ENCODE assay signal across 12 cellular contexts in genomic region chr3:71416868-71417267, GRCh38.
A peak's percentile ranks its signal among the peaks of the same experiment; 100 is the strongest.
DNase-seq lines count a peak whose midpoint lies in the region; ATAC-seq and TF ChIP-seq lines count a peak whose summit lies in the region.
"Had no signal": no experiment of that assay in that cellular context is flagged by ENCODE, and none has a peak within 500 bp of the region (broad histone marks: within the 10 kb centered on the region; RNA-seq: fewer than 3 reads in every experiment).

No MANE protein-coding gene starts in this region.

- H3K27me3 ChIP-seq in cardiac muscle cell (no peaks in the 10 kb centered on the region), heart right ventricle (no peaks in the 10 kb centered on the region), upper lobe of right lung (no peaks in the 10 kb centered on the region), heart left ventricle (no peaks in the 10 kb centered on the region)
- H3K27me3 ChIP-seq: pancreas had no signal

- no peaks in the 10 kb centered on the region for H3K27me3 Mint-ChIP-seq in T-cell

- peak overlapping the region in 2 of 3 donors; percentile 14 to 64 for H3K4me3 Mint-ChIP-seq in T-cell

- TF ChIP-seq POLR2A in heart left ventricle (IDR thresholded peaks at IDR 0.05): no peak

- peaks cover 0 to 3% (median 0%) of the 10 kb centered on the region in 3 donors for H3K9me3 Mint-ChIP-seq in T-cell

- WGBS in heart right ventricle, 2 donors: 89 to 92% methylated on average over 8 of the region's 8 CpGs
- 86 to 93% (median 92%) methylated on average over 8 of the region's 8 CpGs for WGBS in heart left ventricle, 4 donors

- peak in 1 of 2 donors; percentile 42 for DNase-seq in cardiac muscle cell (ENCODE audit: low read depth in 1 of 2, low spot score in 1 of 2)
- no peak for DNase-seq in heart right ventricle
- peak in 30 of 34 experiments; percentile 16 to 69 (median 48) for DNase-seq in T-cell
- DNase-seq in fibroblast of villous mesenchyme (ENCODE audit: low read depth): no peak
- no peak for DNase-seq in upper lobe of right lung
- DNase-seq in GOT3 (lab: John Stamatoyannopoulos, UW): no peak
- DNase-seq in heart left ventricle: no peak
- no peak for DNase-seq in NK-92 (lab: John Stamatoyannopoulos, UW; ENCODE audit: unreplicated experiment)
- DNase-seq: activated CD8-positive, alpha-beta memory T cell treated with anti-CD3 and anti-CD28 coated beads, Interleukin-2, amount 50 U/mL, for 4 hours; NCI-H2107; pancreas had no signal

- H3K36me3 ChIP-seq in cardiac muscle cell (no peaks in the 10 kb centered on the region), heart right ventricle (no peaks in the 10 kb centered on the region), upper lobe of right lung (no peaks in the 10 kb centered on the region), heart left ventricle (no peaks in the 10 kb centered on the region)
- H3K36me3 ChIP-seq: pancreas, thoracic aorta had no signal

- ATAC-seq in heart right ventricle (no peak), T-cell (replicated peaks in 1 of 4) (peak; percentile 63 to 71 (median 66)), upper lobe of right lung (peak; percentile 86), heart left ventricle (no peak)

- peak overlapping the region; percentile 72 to 95 for H3K27ac Mint-ChIP-seq in T-cell

- H3K4me1 ChIP-seq in cardiac muscle cell (ENCODE audit: low read depth) (peaks cover 23% of the 10 kb centered on the region), heart right ventricle (peaks cover 0 to 22% (median 4%) of the 10 kb centered on the region in 9 donors), upper lobe of right lung (no peaks in the 10 kb centered on the region), heart left ventricle (peaks cover 0 to 12% (median 0%) of the 10 kb centered on the region in 12 donors)

- TF ChIP-seq CTCF in cardiac muscle cell (IDR thresholded peaks at IDR 0.05; ENCODE audit: low read depth, low read length) (peak; percentile 7), heart right ventricle (IDR thresholded peaks at IDR 0.05) (no peak), fibroblast of villous mesenchyme (IDR thresholded peaks at IDR 0.05; ENCODE audit: insufficient read depth, low read depth, low read length) (peak; percentile 16), upper lobe of right lung (IDR thresholded peaks at IDR 0.05) (peak; percentile 19), heart left ventricle (IDR thresholded peaks at IDR 0.05) (peak in 1 of 12 donors; percentile 5)

- CTCF ChIA-PET in T-cell (lab: Charles Lee): interaction anchor here (0.8 to 2.1 kb wide), 10 partner anchors 9 to 409 kb away, joined by 3 to 7 read pairs (median 3); no protein-coding TSS in a partner anchor

- intact Hi-C loops in heart right ventricle (cut with DNase I) (no loop called here), upper lobe of right lung (cut with DNase I) (no loop called here), heart left ventricle (cut with DNase I) (no loop called here)

- no peaks in the 10 kb centered on the region for H3K9me3 ChIP-seq in cardiac muscle cell (ENCODE audit: low read depth)
- no peaks in the 10 kb centered on the region for H3K9me3 ChIP-seq in heart right ventricle
- no peaks in the 10 kb centered on the region for H3K9me3 ChIP-seq in upper lobe of right lung
- no peaks in the 10 kb centered on the region for H3K9me3 ChIP-seq in heart left ventricle
- H3K9me3 ChIP-seq: pancreas, thoracic aorta had no signal

- H3K4me3 ChIP-seq in cardiac muscle cell: no peak overlapping the region
- H3K4me3 ChIP-seq in heart right ventricle: no peak overlapping the region
- no peak overlapping the region for H3K4me3 ChIP-seq in fibroblast of villous mesenchyme (ENCODE audit: low read depth, low read length)
- H3K4me3 ChIP-seq in upper lobe of right lung: no peak overlapping the region
- no peak overlapping the region for H3K4me3 ChIP-seq in heart left ventricle
- H3K4me3 ChIP-seq: pancreas, thoracic aorta had no signal

- peaks cover 29% of the 10 kb centered on the region for H3K36me3 Mint-ChIP-seq in T-cell

- peaks cover 90 to 95% (median 94%) of the 10 kb centered on the region in 3 donors for H3K4me1 Mint-ChIP-seq in T-cell

- no peak overlapping the region for H3K27ac ChIP-seq in cardiac muscle cell
- H3K27ac ChIP-seq in heart right ventricle: no peak overlapping the region
- H3K27ac ChIP-seq in upper lobe of right lung: no peak overlapping the region
- H3K27ac ChIP-seq in heart left ventricle: no peak overlapping the region
- H3K27ac ChIP-seq: pancreas, thoracic aorta had no signal

- POLR2A ChIA-PET in T-cell (lab: Charles Lee): interaction anchor here (0.5 to 0.8 kb wide), 7 partner anchors 9 to 362 kb away, joined by 3 to 7 read pairs (median 4); no protein-coding TSS in a partner anchor

Comparison
In these comparisons a context has a peak if more than half of its experiments do, and no peak if none do; other contexts are left out.
1. CTCF ChIP-seq: peak in cardiac muscle cell (single experiment), fibroblast of villous mesenchyme (single experiment) and upper lobe of right lung (single experiment); none in heart right ventricle (0 of 9).
2. DNase-seq: peak in T-cell (30 of 34); none in heart right ventricle (0 of 2), fibroblast of villous mesenchyme (single experiment), upper lobe of right lung (single experiment), GOT3 (single experiment), heart left ventricle (0 of 5) and NK-92 (single experiment).
3. ATAC-seq: peak in T-cell (4 of 4) and upper lobe of right lung (single experiment); none in heart right ventricle (0 of 8) and heart left ventricle (0 of 4).